Comparison of ENCODE assay signal across 1 cellular context in genomic region chr19:44645407-44646048, GRCh38.
TF ChIP-seq lines count a peak whose summit lies in the region.

No MANE protein-coding gene starts in this region.

TF ChIP-seq in IMR-90, 13 proteins besides CTCF, POLR2A, EP300 and RAD21:
- TF ChIP-seq SMC3 (IDR thresholded peaks at IDR 0.05; ENCODE audit: low read depth, low read length) (no peak), NFE2L2 (IDR thresholded peaks at IDR 0.05; ENCODE audit: low read depth, low read length) (no peak), RCOR1 (IDR thresholded peaks at IDR 0.05; ENCODE audit: insufficient replicate concordance, low read length) (no peak), USF2 (IDR thresholded peaks at IDR 0.05; ENCODE audit: low read depth, low read length) (no peak), BHLHE40 (IDR thresholded peaks at IDR 0.05; ENCODE audit: low read depth, low read length) (no peak), MAFK (IDR thresholded peaks at IDR 0.05; ENCODE audit: low read depth, low read length) (no peak), MAZ (IDR thresholded peaks at IDR 0.05; ENCODE audit: borderline replicate concordance, low read depth, low read length) (no peak), CEBPB (IDR thresholded peaks at IDR 0.05; ENCODE audit: low read depth, low read length) (no peak), RFX5 (IDR thresholded peaks at IDR 0.05; ENCODE audit: low read depth, low read length) (no peak), CHD1 (IDR thresholded peaks at IDR 0.05; ENCODE audit: low read depth, low read length) (no peak)
TF ChIP-seq in IMR-90: peak in this region for 0.
